Comparison of ENCODE assay signal across 20 cellular contexts in genomic region chr5:173486826-173487225, GRCh38.
DNase-seq lines count a peak whose midpoint lies in the region; ATAC-seq and TF ChIP-seq lines count a peak whose summit lies in the region.
"Had no signal": no experiment of that assay in that cellular context is flagged by ENCODE, and none has a peak within 500 bp of the region (broad histone marks: within the 10 kb centered on the region; RNA-seq: fewer than 3 reads in every experiment).

No MANE protein-coding gene starts in this region.

- H3K9me3 Mint-ChIP-seq in activated CD8-positive, alpha-beta memory T cell treated with anti-CD3 and anti-CD28 coated beads, Interleukin-2, amount 10 ng/mL, durations not matched to agents 7 days and 5 days (ENCODE audit: low read depth): no peaks in the 10 kb centered on the region

- H3K4me3 Mint-ChIP-seq in activated CD8-positive, alpha-beta memory T cell treated with anti-CD3 and anti-CD28 coated beads, Interleukin-2, amount 10 ng/mL, durations not matched to agents 7 days and 5 days: no peak overlapping the region
- H3K4me3 Mint-ChIP-seq: CD8-positive, alpha-beta memory T cell had no signal

- H3K4me3 ChIP-seq in coronary artery: no peak overlapping the region
- H3K4me3 ChIP-seq: K562, Peyer's patch had no signal

- CTCF ChIA-PET in activated CD8-positive, alpha-beta memory T cell treated with anti-CD3 and anti-CD28 coated beads, Interleukin-2, amount 10 ng/mL, durations not matched to agents 7 days and 5 days (lab: Charles Lee): no interaction called here

- H3K36me3 Mint-ChIP-seq in activated CD8-positive, alpha-beta memory T cell treated with anti-CD3 and anti-CD28 coated beads, Interleukin-2, amount 10 ng/mL, durations not matched to agents 7 days and 5 days: no peaks in the 10 kb centered on the region
- H3K36me3 Mint-ChIP-seq: CD8-positive, alpha-beta memory T cell had no signal

- no peaks in the 10 kb centered on the region for H3K4me1 Mint-ChIP-seq in activated CD8-positive, alpha-beta memory T cell treated with anti-CD3 and anti-CD28 coated beads, Interleukin-2, amount 10 ng/mL, durations not matched to agents 7 days and 5 days
- H3K4me1 Mint-ChIP-seq: CD8-positive, alpha-beta memory T cell had no signal

- H3K27me3 Mint-ChIP-seq in activated CD8-positive, alpha-beta memory T cell treated with anti-CD3 and anti-CD28 coated beads, Interleukin-2, amount 10 ng/mL, durations not matched to agents 7 days and 5 days: peaks cover 13% of the 10 kb centered on the region

- peak overlapping the region in 1 of 2 donors; percentile 63 for H3K27ac ChIP-seq in coronary artery
- H3K27ac ChIP-seq: C4-2B, Peyer's patch had no signal

- no peak for ATAC-seq in activated CD8-positive, alpha-beta memory T cell treated with anti-CD3 and anti-CD28 coated beads, Interleukin-2, amount 10 ng/mL, durations not matched to agents 7 days and 5 days
- ATAC-seq in HG03175 (IDR thresholded peaks at IDR 0.05; ENCODE audit: unreplicated experiment): no peak
- ATAC-seq: K562, SK-N-SH treated with all-trans-retinoic acid at 6 μM for 48 hours had no signal

- peak; percentile 11 for DNase-seq in activated CD8-positive, alpha-beta memory T cell treated with anti-CD3 and anti-CD28 coated beads, Interleukin-2, amount 10 ng/mL, durations not matched to agents 7 days and 5 days
- DNase-seq in activated CD8-positive, alpha-beta memory T cell treated with anti-CD3 and anti-CD28 coated beads, Interleukin-2, amount 50 U/mL, for 48 hours: no peak
- DNase-seq in coronary artery (ENCODE audit: low spot score) (peak; percentile 12), islet precursor cell (peak; percentile 19), ureter (ENCODE audit: low spot score) (peak; percentile 10), COLO829 (ENCODE audit: low spot score) (no peak), KG1 (lab: John Stamatoyannopoulos, UW) (no peak)
- DNase-seq: 8988T; CD8-positive, alpha-beta memory T cell; NCI-H1092 treated with DMSO at 0.1 percent for 48 hours; NCI-H1436 treated with DMSO at 0.1 percent for 48 hours; NCI-H2029; NCI-H226; NCI-H510A treated with DMSO at 0.1 percent for 48 hours; NCI-H748 treated with DMSO at 0.1 percent for 48 hours; Peyer's patch had no signal

- no peak overlapping the region for H3K27ac Mint-ChIP-seq in activated CD8-positive, alpha-beta memory T cell treated with anti-CD3 and anti-CD28 coated beads, Interleukin-2, amount 10 ng/mL, durations not matched to agents 7 days and 5 days
- H3K27ac Mint-ChIP-seq: CD8-positive, alpha-beta memory T cell had no signal

- TF ChIP-seq CTCF in coronary artery (IDR thresholded peaks at IDR 0.05): no peak

Comparison
In these comparisons a context has a peak if more than half of its experiments do, and no peak if none do; other contexts are left out.
1. DNase-seq: peak in activated CD8-positive, alpha-beta memory T cell treated with anti-CD3 and anti-CD28 coated beads, Interleukin-2, amount 10 ng/mL, durations not matched to agents 7 days and 5 days (single experiment), coronary artery (single experiment), islet precursor cell (single experiment) and ureter (single experiment); none in activated CD8-positive, alpha-beta memory T cell treated with anti-CD3 and anti-CD28 coated beads, Interleukin-2, amount 50 U/mL, for 48 hours (single experiment), COLO829 (single experiment) and KG1 (single experiment).